ENCODE assay signal across 20 cellular contexts in the genomic region with DNA sequence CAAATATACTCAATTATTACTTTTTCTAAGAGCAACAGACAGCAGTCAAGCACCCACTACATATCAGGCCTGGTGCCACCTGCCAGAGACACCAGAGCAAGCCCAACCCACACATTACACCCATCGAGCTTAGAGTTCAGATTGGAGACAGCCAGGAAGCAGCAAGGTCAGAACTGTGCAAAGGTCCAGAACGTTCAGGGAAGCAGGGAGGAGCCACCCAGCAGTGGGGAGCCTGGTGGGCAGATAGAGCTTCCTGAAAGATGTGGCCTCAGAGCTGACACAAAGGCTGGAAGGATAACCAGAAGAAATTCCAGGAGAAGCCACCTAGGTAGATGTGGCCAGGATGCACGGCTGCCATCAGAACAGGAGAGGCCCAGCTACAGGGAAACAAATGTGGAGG.
"Had no signal": no experiment of that assay in that cellular context is flagged by ENCODE, and none has a peak within 500 bp of the region (broad histone marks: within the 10 kb centered on the region; RNA-seq: fewer than 3 reads in every experiment).

No MANE protein-coding gene starts in this region.

- DNase-seq: activated CD4-positive, alpha-beta T cell treated with anti-CD3 and anti-CD28 coated beads, Interleukin-2, amount 50 U/mL, for 48 hours; activated T-cell treated with anti-CD3 and anti-CD28 coated beads, Interleukin-2, amount 50 U/mL, for 48 hours; central memory CD4-positive, alpha-beta T cell; effector memory CD8-positive, alpha-beta T cell; lower lobe of right lung; midbrain; naive B cell; occipital lobe; psoas muscle; sigmoid colon; stimulated activated CD4-positive, alpha-beta T cell treated with anti-CD3 and anti-CD28 coated beads, Interleukin-12 subunit alpha, Interleukin-12 subunit beta, amount 100 ng/mL, for 4 hours; stimulated activated CD4-positive, alpha-beta T cell treated with anti-CD3 and anti-CD28 coated beads, Interleukin-4, amount 100 ng/mL, for 1 hour; stimulated activated CD8-positive, alpha-beta memory T cell treated with anti-CD3 and anti-CD28 coated beads, Interleukin-4, amount 100 ng/mL, for 48 hours; upper lobe of right lung had no signal

- H3K27ac Mint-ChIP-seq: effector memory CD8-positive, alpha-beta T cell; stimulated activated naive CD8-positive, alpha-beta T cell treated with anti-CD3 and anti-CD28 coated beads, Interleukin-15, Interleukin-2, amounts not matched to agents 100 ng/mL and 50 ng/mL, for 24 hours; T-helper 2 cell treated with Interferon-gamma antibody and Interleukin-4, amounts not matched to agents 5 μg/mL and 100 μg/mL, for 36 hours had no signal

- ATAC-seq: activated CD4-positive, CD25-positive, alpha-beta regulatory T cell treated with anti-CD3 and anti-CD28 coated beads, Interleukin-2, amount 50 U/mL, for 24 hours; effector memory CD8-positive, alpha-beta T cell; gastroesophageal sphincter; lower lobe of right lung; psoas muscle; upper lobe of right lung had no signal

- H3K4me2 ChIP-seq: hepatocyte had no signal

- H3K4me1 ChIP-seq: psoas muscle, upper lobe of right lung had no signal

- H3K27me3 Mint-ChIP-seq: effector memory CD8-positive, alpha-beta T cell had no signal

- H3K36me3 ChIP-seq: gastroesophageal sphincter, lower lobe of right lung, sigmoid colon, upper lobe of right lung had no signal

- H3K79me2 ChIP-seq: hepatocyte had no signal

- H3K9me3 ChIP-seq: psoas muscle, upper lobe of right lung had no signal

- H3K27ac ChIP-seq: coronary artery, gastroesophageal sphincter, hepatocyte, lower lobe of right lung, psoas muscle, sigmoid colon, upper lobe of right lung had no signal

- H3K4me3 ChIP-seq: coronary artery, gastroesophageal sphincter, hepatocyte, lower lobe of right lung, psoas muscle, sigmoid colon, upper lobe of right lung had no signal

- H3K27me3 ChIP-seq: gastroesophageal sphincter, hepatocyte, sigmoid colon, upper lobe of right lung had no signal

- H3K4me3 Mint-ChIP-seq: effector memory CD8-positive, alpha-beta T cell; naive B cell; stimulated activated naive CD8-positive, alpha-beta T cell treated with anti-CD3 and anti-CD28 coated beads, Interleukin-15, Interleukin-2, amounts not matched to agents 100 ng/mL and 50 ng/mL, for 24 hours; T-helper 2 cell treated with Interferon-gamma antibody and Interleukin-4, amounts not matched to agents 5 μg/mL and 100 μg/mL, for 36 hours had no signal

- H2AFZ ChIP-seq: hepatocyte had no signal
